In the genomic region with DNA sequence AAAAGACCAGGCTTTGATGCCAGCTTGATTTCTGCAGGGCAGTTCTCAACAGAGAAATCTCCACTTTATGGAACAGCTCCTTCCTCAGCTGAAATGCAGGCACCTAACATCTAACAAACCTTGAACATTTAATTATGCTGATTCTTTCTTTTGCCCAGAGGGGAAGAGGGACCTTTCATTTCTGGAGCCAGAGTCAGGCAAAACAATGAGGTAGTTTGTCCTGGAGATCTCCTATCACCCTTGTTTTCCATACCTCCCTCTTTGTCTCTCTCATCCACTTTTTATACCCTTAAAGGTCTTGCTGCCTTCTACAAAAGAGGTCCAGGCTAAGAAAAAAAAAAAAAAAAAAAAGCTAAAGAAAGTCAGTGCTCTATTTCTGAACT, we compare ENCODE assay signal across 1 cellular context.
TF ChIP-seq lines count a peak whose summit lies in the region.

No MANE protein-coding gene starts in this region.

TF ChIP-seq in endothelial cell of umbilical vein, 7 proteins besides CTCF, POLR2A, EP300 and RAD21 (continued from another document):
- TF ChIP-seq MYC (IDR thresholded peaks at IDR 0.05; ENCODE audit: low read depth, low read length) (no peak), GATA2 (IDR thresholded peaks at IDR 0.05; ENCODE audit: insufficient read depth, insufficient read length, low read depth, low read length) (no peak), EZH2 (IDR thresholded peaks at IDR 0.05; ENCODE audit: borderline replicate concordance, low read depth, low read length, severe bottlenecking) (no peak), FOS (IDR thresholded peaks at IDR 0.05; ENCODE audit: borderline replicate concordance, insufficient read depth, low read length) (no peak)
- TF ChIP-seq, protein P1, sequence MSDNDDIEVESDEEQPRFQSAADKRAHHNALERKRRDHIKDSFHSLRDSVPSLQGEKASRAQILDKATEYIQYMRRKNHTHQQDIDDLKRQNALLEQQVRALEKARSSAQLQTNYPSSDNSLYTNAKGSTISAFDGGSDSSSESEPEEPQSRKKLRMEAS (IDR thresholded peaks at IDR 0.05; ENCODE audit: insufficient read depth, insufficient read length), result no peak
